ENCODE assay signal across 20 cellular contexts in the genomic region with DNA sequence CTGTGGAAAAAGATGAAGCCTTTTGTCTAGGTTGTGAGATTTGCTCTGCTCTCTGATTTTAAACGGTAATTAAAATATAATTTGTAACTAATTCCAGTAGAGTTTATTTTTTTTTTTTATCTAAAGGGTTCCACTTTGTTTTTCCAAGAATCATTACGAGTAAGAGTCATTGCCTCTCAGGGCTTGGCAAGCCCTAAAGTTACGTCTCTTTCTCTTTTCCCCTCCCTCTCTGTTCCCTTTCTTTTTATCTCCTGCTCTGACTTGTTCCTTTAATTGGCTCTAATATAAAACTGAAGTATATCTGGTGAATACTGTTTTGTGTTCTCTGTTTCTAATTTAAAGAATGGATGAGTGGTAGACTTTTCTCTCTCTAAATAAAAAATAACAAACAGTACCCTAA.
DNase-seq lines count a peak whose midpoint lies in the region; ATAC-seq and TF ChIP-seq lines count a peak whose summit lies in the region.
"Had no signal": no experiment of that assay in that cellular context is flagged by ENCODE, and none has a peak within 500 bp of the region (broad histone marks: within the 10 kb centered on the region; RNA-seq: fewer than 3 reads in every experiment).

No MANE protein-coding gene starts in this region.

- in situ Hi-C loops in brain microvascular endothelial cell (cut with HindIII; ENCODE audit: low pct_ligation_motif_present, low sequenced_read_pairs) = no loop called here

- H3K4me1 Mint-ChIP-seq in T-helper 2 cell treated with Interferon-gamma antibody and Interleukin-4, amounts not matched to agents 5 μg/mL and 100 μg/mL, for 36 hours (ENCODE audit: low read depth) = no peaks in the 10 kb centered on the region
- no peaks in the 10 kb centered on the region for H3K4me1 Mint-ChIP-seq in stimulated activated effector memory CD8-positive, alpha-beta T cell treated with anti-CD3 and anti-CD28 coated beads, Interleukin-12 subunit alpha, Interleukin-12 subunit beta, amount 100 ng/mL, for 72 hours
- H3K4me1 Mint-ChIP-seq: activated naive CD4-positive, alpha-beta T cell treated with anti-CD3 and anti-CD28 coated beads, Interleukin-2, amount 50 U/mL, for 24 hours; CD14-positive monocyte had no signal

- H3K9me3 Mint-ChIP-seq in T-helper 2 cell treated with Interferon-gamma antibody and Interleukin-4, amounts not matched to agents 5 μg/mL and 100 μg/mL, for 36 hours = no peaks in the 10 kb centered on the region
- peaks cover 8% of the 10 kb centered on the region for H3K9me3 Mint-ChIP-seq in stimulated activated effector memory CD8-positive, alpha-beta T cell treated with anti-CD3 and anti-CD28 coated beads, Interleukin-12 subunit alpha, Interleukin-12 subunit beta, amount 100 ng/mL, for 72 hours
- H3K9me3 Mint-ChIP-seq: activated CD4-positive, alpha-beta memory T cell treated with anti-CD3 and anti-CD28 coated beads for 36 hours; activated naive CD4-positive, alpha-beta T cell treated with anti-CD3 and anti-CD28 coated beads, Interleukin-2, amount 50 U/mL, for 24 hours; activated T-cell treated with anti-CD3 and anti-CD28 coated beads, Interleukin-2, amount 50 U/mL, for 4 hours had no signal

- H3K4me1 ChIP-seq in HEK293 (ENCODE audit: control insufficient read depth, insufficient read depth, low read length) (no peaks in the 10 kb centered on the region), psoas muscle (no peaks in the 10 kb centered on the region)
- H3K4me1 ChIP-seq: breast epithelium, esophagus muscularis mucosa, left lung, Peyer's patch had no signal

- TF ChIP-seq CTCF in HEK293 (tag by site-specific recombination; IDR thresholded peaks at IDR 0.05) (no peak), brain microvascular endothelial cell (IDR thresholded peaks at IDR 0.05; ENCODE audit: low read depth, low read length, missing control alignments) (no peak), psoas muscle (IDR thresholded peaks at IDR 0.05) (no peak)

- 28 to 43% (median 34%) methylated on average over 3 of the region's 3 CpGs for WGBS in psoas muscle, 3 donors

- H3K4me3 Mint-ChIP-seq in T-helper 2 cell treated with Interferon-gamma antibody and Interleukin-4, amounts not matched to agents 5 μg/mL and 100 μg/mL, for 36 hours = no peak overlapping the region
- no peak overlapping the region for H3K4me3 Mint-ChIP-seq in stimulated activated effector memory CD8-positive, alpha-beta T cell treated with anti-CD3 and anti-CD28 coated beads, Interleukin-12 subunit alpha, Interleukin-12 subunit beta, amount 100 ng/mL, for 72 hours
- H3K4me3 Mint-ChIP-seq: activated CD4-positive, alpha-beta memory T cell treated with anti-CD3 and anti-CD28 coated beads for 36 hours; activated naive CD4-positive, alpha-beta T cell treated with anti-CD3 and anti-CD28 coated beads, Interleukin-2, amount 50 U/mL, for 24 hours; activated T-cell treated with anti-CD3 and anti-CD28 coated beads, Interleukin-2, amount 50 U/mL, for 4 hours; CD14-positive monocyte had no signal

- DNase-seq in brain microvascular endothelial cell (peak; percentile 39), left ventricle myocardium superior (no peak), stromal cell of bone marrow (ENCODE audit: low read depth) (peak; percentile 53), psoas muscle (no peak)
- no peak for DNase-seq in T-helper 2 cell treated with Interferon-gamma antibody and Interleukin-4, amounts not matched to agents 5 μg/mL and 100 μg/mL, for 36 hours (ENCODE audit: low spot score)
- no peak for DNase-seq in stimulated activated effector memory CD8-positive, alpha-beta T cell treated with anti-CD3 and anti-CD28 coated beads, Interleukin-12 subunit alpha, Interleukin-12 subunit beta, amount 100 ng/mL, for 72 hours (ENCODE audit: low spot score in 2 of 2)
- DNase-seq: activated CD4-positive, alpha-beta memory T cell treated with anti-CD3 and anti-CD28 coated beads for 36 hours; activated T-cell treated with anti-CD3 and anti-CD28 coated beads, Interleukin-2, amount 50 U/mL, for 4 hours; left lung; NCI-H2171; Peyer's patch; stimulated activated CD4-positive, alpha-beta T cell treated with anti-CD3 and anti-CD28 coated beads, Interleukin-4, amount 100 ng/mL, for 4 hours; stimulated activated CD8-positive, alpha-beta memory T cell treated with anti-CD3 and anti-CD28 coated beads, Interleukin-4, amount 100 ng/mL, for 48 hours had no signal

- H3K36me3 ChIP-seq in HEK293 (ENCODE audit: control insufficient read depth in 2 of 2, insufficient read depth in 1 of 2, low read length in 2 of 2) (no peaks in the 10 kb centered on the region), brain microvascular endothelial cell (replicated peaks) (no peaks in the 10 kb centered on the region), psoas muscle (ENCODE audit: insufficient read depth in 1 of 2, low read depth in 1 of 2) (no peaks in the 10 kb centered on the region)
- H3K36me3 ChIP-seq: left lung, Peyer's patch had no signal

- no peak overlapping the region for H3K27ac Mint-ChIP-seq in T-helper 2 cell treated with Interferon-gamma antibody and Interleukin-4, amounts not matched to agents 5 μg/mL and 100 μg/mL, for 36 hours
- H3K27ac Mint-ChIP-seq in stimulated activated effector memory CD8-positive, alpha-beta T cell treated with anti-CD3 and anti-CD28 coated beads, Interleukin-12 subunit alpha, Interleukin-12 subunit beta, amount 100 ng/mL, for 72 hours = no peak overlapping the region
- H3K27ac Mint-ChIP-seq: activated CD4-positive, alpha-beta memory T cell treated with anti-CD3 and anti-CD28 coated beads for 36 hours; activated naive CD4-positive, alpha-beta T cell treated with anti-CD3 and anti-CD28 coated beads, Interleukin-2, amount 50 U/mL, for 24 hours; CD14-positive monocyte had no signal

- intact Hi-C loops in left ventricle myocardium superior (cut with micrococcal nuclease) = no loop called here
- intact Hi-C loops in psoas muscle (cut with DNase I) = no loop called here

- no peak overlapping the region for H3K4me3 ChIP-seq in HEK293 (ENCODE audit: low read depth, low read length)
- H3K4me3 ChIP-seq in brain microvascular endothelial cell (ENCODE audit: low read depth, low read length) = no peak overlapping the region
- no peak overlapping the region for H3K4me3 ChIP-seq in psoas muscle
- H3K4me3 ChIP-seq: breast epithelium, esophagus muscularis mucosa, left lung, Peyer's patch, skin epidermis had no signal

- H3K36me3 Mint-ChIP-seq in T-helper 2 cell treated with Interferon-gamma antibody and Interleukin-4, amounts not matched to agents 5 μg/mL and 100 μg/mL, for 36 hours (ENCODE audit: low read depth) = no peaks in the 10 kb centered on the region
- H3K36me3 Mint-ChIP-seq in stimulated activated effector memory CD8-positive, alpha-beta T cell treated with anti-CD3 and anti-CD28 coated beads, Interleukin-12 subunit alpha, Interleukin-12 subunit beta, amount 100 ng/mL, for 72 hours = no peaks in the 10 kb centered on the region
- H3K36me3 Mint-ChIP-seq: activated CD4-positive, alpha-beta memory T cell treated with anti-CD3 and anti-CD28 coated beads for 36 hours; activated naive CD4-positive, alpha-beta T cell treated with anti-CD3 and anti-CD28 coated beads, Interleukin-2, amount 50 U/mL, for 24 hours had no signal

- no peaks in the 10 kb centered on the region for H3K27me3 Mint-ChIP-seq in T-helper 2 cell treated with Interferon-gamma antibody and Interleukin-4, amounts not matched to agents 5 μg/mL and 100 μg/mL, for 36 hours (ENCODE audit: low read depth)
- H3K27me3 Mint-ChIP-seq: activated CD4-positive, alpha-beta memory T cell treated with anti-CD3 and anti-CD28 coated beads for 36 hours; activated naive CD4-positive, alpha-beta T cell treated with anti-CD3 and anti-CD28 coated beads, Interleukin-2, amount 50 U/mL, for 24 hours had no signal

- H3K27me3 ChIP-seq in brain microvascular endothelial cell (replicated peaks) (no peaks in the 10 kb centered on the region), psoas muscle (ENCODE audit: insufficient read depth in 3 of 3, low read length in 2 of 3) (no peaks in the 10 kb centered on the region)
- H3K27me3 ChIP-seq: breast epithelium, esophagus muscularis mucosa, left lung, Peyer's patch had no signal

- H3K9me3 ChIP-seq in HEK293 (ENCODE audit: control insufficient read depth, insufficient read depth, low read depth, low read length) (no peaks in the 10 kb centered on the region), psoas muscle (no peaks in the 10 kb centered on the region)
- H3K9me3 ChIP-seq: breast epithelium, esophagus muscularis mucosa, left lung, Peyer's patch had no signal

- peak; percentile 65 for ATAC-seq in left ventricle myocardium superior
- no peak for ATAC-seq in psoas muscle
- ATAC-seq in stimulated activated effector memory CD8-positive, alpha-beta T cell treated with anti-CD3 and anti-CD28 coated beads, Interleukin-12 subunit alpha, Interleukin-12 subunit beta, amount 100 ng/mL, for 72 hours = no peak
- ATAC-seq: activated T-cell treated with anti-CD3 and anti-CD28 coated beads, Interleukin-2, amount 50 U/mL, for 4 hours; left lung had no signal

- CTCF ChIA-PET in HEK293 (lab: Yijun Ruan, JAX) = no interaction called here

- POLR2A ChIA-PET in HEK293 (lab: Yijun Ruan, JAX) = no interaction called here

- no peak overlapping the region for H3K27ac ChIP-seq in HEK293 (ENCODE audit: extremely low read depth, low read depth, low read length)
- H3K27ac ChIP-seq in brain microvascular endothelial cell = no peak overlapping the region
- H3K27ac ChIP-seq in psoas muscle = no peak overlapping the region
- H3K27ac ChIP-seq: breast epithelium, esophagus muscularis mucosa, HL-60, left lung, Peyer's patch had no signal

TF ChIP-seq in HEK293, 187 proteins besides CTCF, POLR2A, EP300 and RAD21:
- peak; percentile 57 for TF ChIP-seq GLIS1 (tag by site-specific recombination; IDR thresholded peaks at IDR 0.05)
- TF ChIP-seq, protein P1, sequence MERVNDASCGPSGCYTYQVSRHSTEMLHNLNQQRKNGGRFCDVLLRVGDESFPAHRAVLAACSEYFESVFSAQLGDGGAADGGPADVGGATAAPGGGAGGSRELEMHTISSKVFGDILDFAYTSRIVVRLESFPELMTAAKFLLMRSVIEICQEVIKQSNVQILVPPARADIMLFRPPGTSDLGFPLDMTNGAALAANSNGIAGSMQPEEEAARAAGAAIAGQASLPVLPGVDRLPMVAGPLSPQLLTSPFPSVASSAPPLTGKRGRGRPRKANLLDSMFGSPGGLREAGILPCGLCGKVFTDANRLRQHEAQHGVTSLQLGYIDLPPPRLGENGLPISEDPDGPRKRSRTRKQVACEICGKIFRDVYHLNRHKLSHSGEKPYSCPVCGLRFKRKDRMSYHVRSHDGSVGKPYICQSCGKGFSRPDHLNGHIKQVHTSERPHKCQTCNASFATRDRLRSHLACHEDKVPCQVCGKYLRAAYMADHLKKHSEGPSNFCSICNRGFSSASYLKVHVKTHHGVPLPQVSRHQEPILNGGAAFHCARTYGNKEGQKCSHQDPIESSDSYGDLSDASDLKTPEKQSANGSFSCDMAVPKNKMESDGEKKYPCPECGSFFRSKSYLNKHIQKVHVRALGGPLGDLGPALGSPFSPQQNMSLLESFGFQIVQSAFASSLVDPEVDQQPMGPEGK (tag by site-specific recombination; IDR thresholded peaks at IDR 0.05) = no peak

Comparison
In these comparisons a context has a peak if more than half of its experiments do, and no peak if none do; other contexts are left out.
1. DNase-seq: peak in brain microvascular endothelial cell (single experiment) and stromal cell of bone marrow (single experiment); none in left ventricle myocardium superior (single experiment), psoas muscle (0 of 2), T-helper 2 cell treated with Interferon-gamma antibody and Interleukin-4, amounts not matched to agents 5 μg/mL and 100 μg/mL, for 36 hours (single experiment) and stimulated activated effector memory CD8-positive, alpha-beta T cell treated with anti-CD3 and anti-CD28 coated beads, Interleukin-12 subunit alpha, Interleukin-12 subunit beta, amount 100 ng/mL, for 72 hours (0 of 2).